ENCODE assay signal across 15 cellular contexts in the genomic region with DNA sequence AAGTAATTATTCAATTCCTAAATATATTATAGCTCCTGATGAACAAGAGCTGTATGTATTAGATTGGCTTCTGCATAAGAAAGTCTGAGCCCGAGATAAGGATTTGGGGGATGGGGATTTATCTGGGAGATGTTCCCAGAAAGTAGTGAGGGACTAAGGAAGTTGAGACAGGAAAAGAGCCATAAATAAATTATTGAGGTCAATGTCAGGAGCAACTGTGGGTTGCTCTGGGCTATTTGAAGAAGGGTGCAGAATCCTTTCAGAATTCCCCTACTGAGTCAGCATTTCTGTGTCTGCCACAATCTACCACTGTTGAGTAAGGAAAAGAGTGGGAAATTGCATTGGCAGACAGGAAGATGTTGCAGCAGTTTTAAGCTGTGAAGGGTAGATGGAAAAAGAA. TPM values are rescaled to one million over a fixed set of nuclear protein-coding genes. Genes with fewer than 3 reads are reported as not detected.
DNase-seq lines count a peak whose midpoint lies in the region; ATAC-seq, FAIRE-seq and TF ChIP-seq lines count a peak whose summit lies in the region.
"Had no signal": no experiment of that assay in that cellular context is flagged by ENCODE, and none has a peak within 500 bp of the region (broad histone marks: within the 10 kb centered on the region; RNA-seq: fewer than 3 reads in every experiment).

No MANE protein-coding gene starts in this region.

- FAIRE-seq in H54 (lab: Jason Lieb, UNC), result peak; percentile 64

- H3K4me3 ChIP-seq in smooth muscle cell, result no peak overlapping the region
- H3K4me3 ChIP-seq: gastroesophageal sphincter, skin epidermis had no signal

- H3F3A ChIP-seq in smooth muscle cell (ENCODE audit: low read depth), result peaks cover 29% of the 10 kb centered on the region

- no peaks in the 10 kb centered on the region for H3K36me3 ChIP-seq in smooth muscle cell (ENCODE audit: low read depth)
- H3K36me3 ChIP-seq: gastroesophageal sphincter had no signal

- no peaks in the 10 kb centered on the region for H3K27me3 Mint-ChIP-seq in WTC11 (ENCODE audit: low read depth)
- peaks cover 2% of the 10 kb centered on the region for H3K27me3 Mint-ChIP-seq in activated CD4-positive, alpha-beta T cell treated with anti-CD3 and anti-CD28 coated beads, Interleukin-2, amount 10 ng/mL, durations not matched to agents 24 days and 14 days

- H3K4me2 ChIP-seq in smooth muscle cell, result peak overlapping the region; percentile 71

- H3K4me1 Mint-ChIP-seq in WTC11, result peaks cover 45% of the 10 kb centered on the region
- no peaks in the 10 kb centered on the region for H3K4me1 Mint-ChIP-seq in activated CD4-positive, alpha-beta T cell treated with anti-CD3 and anti-CD28 coated beads, Interleukin-2, amount 10 ng/mL, durations not matched to agents 24 days and 14 days

- no peak for TF ChIP-seq POLR2A in H54 (IDR thresholded peaks at IDR 0.05; ENCODE audit: low read depth, low read length)

- TF ChIP-seq CTCF in WTC11 (IDR thresholded peaks at IDR 0.05) (no peak), smooth muscle cell (IDR thresholded peaks at IDR 0.05; ENCODE audit: borderline replicate concordance, insufficient read depth, poor library complexity, severe bottlenecking) (no peak)

- DNase-seq in H54 (ENCODE audit: insufficient read length, low spot score) (no peak), WTC11 (ENCODE audit: low spot score) (no peak), iPS DF 4.7 (ENCODE audit: extremely low read depth, low spot score) (peak; percentile 22), smooth muscle cell (lab: John Stamatoyannopoulos, UW; ENCODE audit: unreplicated experiment) (no peak), DMS79 (lab: John Stamatoyannopoulos, UW) (no peak)
- no peak for DNase-seq in activated CD4-positive, alpha-beta T cell treated with anti-CD3 and anti-CD28 coated beads, Interleukin-2, amount 10 ng/mL, durations not matched to agents 24 days and 14 days
- DNase-seq in stimulated activated CD4-positive, alpha-beta T cell treated with anti-CD3 and anti-CD28 coated beads, Interleukin-2, amount 100 ng/mL, for 48 hours, result no peak
- DNase-seq: KBM-7, NCI-H2107, RPMI8226 had no signal

- H3K27ac Mint-ChIP-seq in WTC11, result peak overlapping the region; percentile 68
- no peak overlapping the region for H3K27ac Mint-ChIP-seq in activated CD4-positive, alpha-beta T cell treated with anti-CD3 and anti-CD28 coated beads, Interleukin-2, amount 10 ng/mL, durations not matched to agents 24 days and 14 days

- WGBS in smooth muscle cell (ENCODE audit: low lambda C conversion rate), result 6% methylated on average over 1 of the region's 1 CpG

- H3K27me3 ChIP-seq in smooth muscle cell (ENCODE audit: low read depth), result no peaks in the 10 kb centered on the region
- H3K27me3 ChIP-seq: gastroesophageal sphincter had no signal

- H3K4me3 Mint-ChIP-seq in WTC11, result no peak overlapping the region
- no peak overlapping the region for H3K4me3 Mint-ChIP-seq in activated CD4-positive, alpha-beta T cell treated with anti-CD3 and anti-CD28 coated beads, Interleukin-2, amount 10 ng/mL, durations not matched to agents 24 days and 14 days

- CTCF ChIA-PET in WTC11 (lab: Charles Lee), result interaction anchor here (1.4 kb wide), 1 partner anchor 53 kb away, joined by 6 read pairs; a partner anchor contains a TSS

- peak overlapping the region; percentile 39 for H2AFZ ChIP-seq in smooth muscle cell (ENCODE audit: low read depth)

- H3K9me3 Mint-ChIP-seq in WTC11, result peaks cover 16% of the 10 kb centered on the region
- peaks cover 3% of the 10 kb centered on the region for H3K9me3 Mint-ChIP-seq in activated CD4-positive, alpha-beta T cell treated with anti-CD3 and anti-CD28 coated beads, Interleukin-2, amount 10 ng/mL, durations not matched to agents 24 days and 14 days

- no peaks in the 10 kb centered on the region for H3K9me3 ChIP-seq in smooth muscle cell (replicated peaks; ENCODE audit: low read depth)
- H3K9me3 ChIP-seq: gastroesophageal sphincter had no signal

- intact Hi-C loops in activated CD4-positive, alpha-beta T cell treated with anti-CD3 and anti-CD28 coated beads, Interleukin-2, amount 10 ng/mL, durations not matched to agents 24 days and 14 days (cut with micrococcal nuclease), result no loop called here

- ATAC-seq in WTC11 (peak; percentile 73), GM18867 (IDR thresholded peaks at IDR 0.05; ENCODE audit: unreplicated experiment) (no peak)
- ATAC-seq: gastroesophageal sphincter had no signal

- no peaks in the 10 kb centered on the region for H4K20me1 ChIP-seq in smooth muscle cell (ENCODE audit: low read depth)

- peaks cover 18% of the 10 kb centered on the region for H3K79me2 ChIP-seq in smooth muscle cell (ENCODE audit: low read depth)

- H3K4me1 ChIP-seq in smooth muscle cell (ENCODE audit: low read depth), result peaks cover 11% of the 10 kb centered on the region

- POLR2A ChIA-PET in WTC11 (lab: Charles Lee), result no interaction called here

- H3K27ac ChIP-seq in smooth muscle cell (ENCODE audit: low read depth), result peak overlapping the region; percentile 86
- H3K27ac ChIP-seq: gastroesophageal sphincter had no signal

- peaks cover 23% of the 10 kb centered on the region for H3K36me3 Mint-ChIP-seq in WTC11
- no peaks in the 10 kb centered on the region for H3K36me3 Mint-ChIP-seq in activated CD4-positive, alpha-beta T cell treated with anti-CD3 and anti-CD28 coated beads, Interleukin-2, amount 10 ng/mL, durations not matched to agents 24 days and 14 days (ENCODE audit: low read depth)

- no peak overlapping the region for H3K9ac ChIP-seq in smooth muscle cell (ENCODE audit: low read depth)

TF ChIP-seq in WTC11, 78 proteins besides CTCF, POLR2A, EP300 and RAD21 (continues in another document):
- TF ChIP-seq ATF1 (CRISPR knock-in tag; IDR thresholded peaks at IDR 0.05) (no peak), ZNF138 (CRISPR knock-in tag; conservative IDR thresholded peaks at IDR 0.05) (no peak), NR2C2 (CRISPR knock-in tag; IDR thresholded peaks at IDR 0.05) (no peak), ZNF671 (CRISPR knock-in tag; IDR thresholded peaks at IDR 0.05) (no peak), IRF2 (CRISPR knock-in tag; IDR thresholded peaks at IDR 0.05; ENCODE audit: borderline replicate concordance, low read depth) (no peak)
- TF ChIP-seq, protein P1, sequence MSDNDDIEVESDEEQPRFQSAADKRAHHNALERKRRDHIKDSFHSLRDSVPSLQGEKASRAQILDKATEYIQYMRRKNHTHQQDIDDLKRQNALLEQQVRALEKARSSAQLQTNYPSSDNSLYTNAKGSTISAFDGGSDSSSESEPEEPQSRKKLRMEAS (CRISPR knock-in tag; IDR thresholded peaks at IDR 0.05), result no peak
- TF ChIP-seq, protein P2, sequence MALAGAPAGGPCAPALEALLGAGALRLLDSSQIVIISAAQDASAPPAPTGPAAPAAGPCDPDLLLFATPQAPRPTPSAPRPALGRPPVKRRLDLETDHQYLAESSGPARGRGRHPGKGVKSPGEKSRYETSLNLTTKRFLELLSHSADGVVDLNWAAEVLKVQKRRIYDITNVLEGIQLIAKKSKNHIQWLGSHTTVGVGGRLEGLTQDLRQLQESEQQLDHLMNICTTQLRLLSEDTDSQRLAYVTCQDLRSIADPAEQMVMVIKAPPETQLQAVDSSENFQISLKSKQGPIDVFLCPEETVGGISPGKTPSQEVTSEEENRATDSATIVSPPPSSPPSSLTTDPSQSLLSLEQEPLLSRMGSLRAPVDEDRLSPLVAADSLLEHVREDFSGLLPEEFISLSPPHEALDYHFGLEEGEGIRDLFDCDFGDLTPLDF (CRISPR knock-in tag; IDR thresholded peaks at IDR 0.05), result no peak
- TF ChIP-seq, protein P3, sequence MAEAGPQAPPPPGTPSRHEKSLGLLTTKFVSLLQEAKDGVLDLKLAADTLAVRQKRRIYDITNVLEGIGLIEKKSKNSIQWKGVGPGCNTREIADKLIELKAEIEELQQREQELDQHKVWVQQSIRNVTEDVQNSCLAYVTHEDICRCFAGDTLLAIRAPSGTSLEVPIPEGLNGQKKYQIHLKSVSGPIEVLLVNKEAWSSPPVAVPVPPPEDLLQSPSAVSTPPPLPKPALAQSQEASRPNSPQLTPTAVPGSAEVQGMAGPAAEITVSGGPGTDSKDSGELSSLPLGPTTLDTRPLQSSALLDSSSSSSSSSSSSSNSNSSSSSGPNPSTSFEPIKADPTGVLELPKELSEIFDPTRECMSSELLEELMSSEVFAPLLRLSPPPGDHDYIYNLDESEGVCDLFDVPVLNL (CRISPR knock-in tag; IDR thresholded peaks at IDR 0.05; ENCODE audit: borderline replicate concordance, low read depth), result no peak

RNA-seq across cellular contexts. Expression of a gene that starts 3.1 kb away (rescaled TPM):
- 0.13 to 0.78 TPM (median 0.18 TPM) in 3 replicates for total RNA-seq in WTC11 (2021)
- total RNA-seq in smooth muscle cell, result 180 and 181 TPM in 2 replicates
- polyA plus RNA-seq in smooth muscle cell, result 114 and 151 TPM in 2 replicates
- not detected in 2 replicates for total RNA-seq in activated CD4-positive, alpha-beta T cell treated with anti-CD3 and anti-CD28 coated beads, Interleukin-2, amount 10 ng/mL, durations not matched to agents 24 days and 14 days
- total RNA-seq: cerebellum, mononuclear cell had no signal

RNA-seq across cellular contexts. Expression of a gene that starts 34.3 kb away (rescaled TPM):
- total RNA-seq in WTC11 (2021) (not detected in 3 replicates), smooth muscle cell (not detected in 2 replicates)
- polyA plus RNA-seq in smooth muscle cell, result not detected in 2 replicates
- total RNA-seq in activated CD4-positive, alpha-beta T cell treated with anti-CD3 and anti-CD28 coated beads, Interleukin-2, amount 10 ng/mL, durations not matched to agents 24 days and 14 days, result not detected in 2 replicates
- total RNA-seq: cerebellum, gastroesophageal sphincter, mononuclear cell had no signal

RNA-seq across cellular contexts. Expression of a gene that starts 53.3 kb away (rescaled TPM):
- total RNA-seq in WTC11 (2021), result 1.1 to 1.3 TPM (median 1.2 TPM) in 3 replicates
- total RNA-seq in smooth muscle cell, result 19.2 and 19.7 TPM in 2 replicates
- polyA plus RNA-seq in smooth muscle cell, result 12.4 and 15.4 TPM in 2 replicates
- 0.93 and 1.1 TPM in 2 replicates for total RNA-seq in activated CD4-positive, alpha-beta T cell treated with anti-CD3 and anti-CD28 coated beads, Interleukin-2, amount 10 ng/mL, durations not matched to agents 24 days and 14 days

Comparison
In these comparisons a context has a peak if more than half of its experiments do, and no peak if none do; other contexts are left out.
1. RNA of a gene that starts 3.1 kb away (total RNA-seq): 180 to 181 TPM in smooth muscle cell; 0.13 to 0.78 TPM in WTC11 and not detected in activated CD4-positive, alpha-beta T cell treated with anti-CD3 and anti-CD28 coated beads, Interleukin-2, amount 10 ng/mL, durations not matched to agents 24 days and 14 days; every median in the first group is over 100 times any median in the second.